In genomic region chr17:64081802-64082799, GRCh38 we compare ENCODE assay signal across 8 cellular contexts. TPM values are rescaled to one million over a fixed set of nuclear protein-coding genes. Genes with fewer than 3 reads are reported as not detected.
DNase-seq lines count a peak whose midpoint lies in the region; ATAC-seq and TF ChIP-seq lines count a peak whose summit lies in the region.

No MANE protein-coding gene starts in this region.

- H3K36me3 Mint-ChIP-seq in CD4-positive, CD25-positive, alpha-beta regulatory T cell = peaks cover 23% of the 10 kb centered on the region
- H3K36me3 Mint-ChIP-seq in endothelial cell (ENCODE audit: low read depth, unreplicated experiment) = peaks cover 13% of the 10 kb centered on the region

- peak overlapping the region; percentile 7 for H3K27ac ChIP-seq in CD4-positive, CD25-positive, alpha-beta regulatory T cell (ENCODE audit: insufficient read depth, low read length, poor library complexity, severe bottlenecking)

- H3K27ac Mint-ChIP-seq in CD4-positive, CD25-positive, alpha-beta regulatory T cell = peak overlapping the region in 2 of 3 donors; percentile 65 to 68
- peak overlapping the region; percentile 93 for H3K27ac Mint-ChIP-seq in endothelial cell (ENCODE audit: unreplicated experiment)

- peak overlapping the region; percentile 62 for H3K4me3 ChIP-seq in CD4-positive, CD25-positive, alpha-beta regulatory T cell (ENCODE audit: low read depth, low read length)
- H3K4me3 ChIP-seq in skeletal muscle cell (ENCODE audit: low read depth, low read length) = no peak overlapping the region

- H3K4me1 Mint-ChIP-seq in CD4-positive, CD25-positive, alpha-beta regulatory T cell = peaks cover 6 to 24% (median 19%) of the 10 kb centered on the region in 4 donors
- H3K4me1 Mint-ChIP-seq in endothelial cell (ENCODE audit: unreplicated experiment) = peaks cover 2% of the 10 kb centered on the region

- H3K9me3 ChIP-seq in CD4-positive, CD25-positive, alpha-beta regulatory T cell (ENCODE audit: control insufficient read depth in 2 of 2, low read length in 2 of 2) = no peaks in the 10 kb centered on the region

- peak; percentile 61 to 74 for ATAC-seq in CD4-positive, CD25-positive, alpha-beta regulatory T cell (ENCODE audit: low read depth in 2 of 2)
- ATAC-seq in GM19324 (IDR thresholded peaks at IDR 0.05; ENCODE audit: low FRiP score, unreplicated experiment) (peak; percentile 61), HG03039 (IDR thresholded peaks at IDR 0.05; ENCODE audit: unreplicated experiment) (no peak)

- peaks cover 39% of the 10 kb centered on the region for H3K4me1 ChIP-seq in CD4-positive, CD25-positive, alpha-beta regulatory T cell (ENCODE audit: control insufficient read depth, insufficient read depth, low read length, poor library complexity, severe bottlenecking)

- peak overlapping the region in 3 of 4 donors; percentile 0 to 77 (median 66) for H3K4me3 Mint-ChIP-seq in CD4-positive, CD25-positive, alpha-beta regulatory T cell
- H3K4me3 Mint-ChIP-seq in endothelial cell (ENCODE audit: unreplicated experiment) = peak overlapping the region; percentile 13

- no peaks in the 10 kb centered on the region for H3K9me3 Mint-ChIP-seq in CD4-positive, CD25-positive, alpha-beta regulatory T cell
- no peaks in the 10 kb centered on the region for H3K9me3 Mint-ChIP-seq in endothelial cell (ENCODE audit: unreplicated experiment)

- H3K27me3 Mint-ChIP-seq in CD4-positive, CD25-positive, alpha-beta regulatory T cell = no peaks in the 10 kb centered on the region
- H3K27me3 Mint-ChIP-seq in endothelial cell (ENCODE audit: unreplicated experiment) = no peaks in the 10 kb centered on the region

- no peaks in the 10 kb centered on the region for H3K27me3 ChIP-seq in CD4-positive, CD25-positive, alpha-beta regulatory T cell (ENCODE audit: control insufficient read depth, insufficient read depth, low read length)

- no peak for TF ChIP-seq CTCF in endothelial cell (IDR thresholded peaks at IDR 0.05; ENCODE audit: unreplicated experiment)

- H3K36me3 ChIP-seq in CD4-positive, CD25-positive, alpha-beta regulatory T cell (ENCODE audit: control insufficient read depth, insufficient read depth, low read length) = peaks cover 23% of the 10 kb centered on the region

- DNase-seq in CD4-positive, CD25-positive, alpha-beta regulatory T cell = peak in 2 of 3 donors; percentile 21 to 66
- DNase-seq in NCI-H1417 (lab: John Stamatoyannopoulos, UW) (peak in 2 of 3 experiments; percentile 79 to 87), T follicular helper cell (ENCODE audit: low read depth) (peak; percentile 19), endothelial cell (ENCODE audit: low spot score) (peak; percentile 11), skeletal muscle cell (ENCODE audit: low read depth) (peak; percentile 62), hypothalamus (lab: John Stamatoyannopoulos, UW) (no peak)

RNA-seq across cellular contexts. Expression of gene ERN1, which starts 47.8 kb away (rescaled TPM):
- total RNA-seq in CD4-positive, CD25-positive, alpha-beta regulatory T cell = 96.7 TPM
- 10 to 100 TPM; 30.2 to 39.3 (median 35.1) TPM for polyA plus RNA-seq in CD4-positive, CD25-positive, alpha-beta regulatory T cell
- total RNA-seq in endothelial cell (ENCODE audit: unreplicated experiment) = 16.7 TPM

Comparison
In these comparisons a context has a peak if more than half of its experiments do, and no peak if none do; other contexts are left out.
1. DNase-seq: peak in CD4-positive, CD25-positive, alpha-beta regulatory T cell (2 of 3), NCI-H1417 (2 of 3), T follicular helper cell (single experiment), endothelial cell (single experiment) and skeletal muscle cell (single experiment); none in hypothalamus (0 of 51).